10 cellular contexts compared by ENCODE assay signal in the genomic region with DNA sequence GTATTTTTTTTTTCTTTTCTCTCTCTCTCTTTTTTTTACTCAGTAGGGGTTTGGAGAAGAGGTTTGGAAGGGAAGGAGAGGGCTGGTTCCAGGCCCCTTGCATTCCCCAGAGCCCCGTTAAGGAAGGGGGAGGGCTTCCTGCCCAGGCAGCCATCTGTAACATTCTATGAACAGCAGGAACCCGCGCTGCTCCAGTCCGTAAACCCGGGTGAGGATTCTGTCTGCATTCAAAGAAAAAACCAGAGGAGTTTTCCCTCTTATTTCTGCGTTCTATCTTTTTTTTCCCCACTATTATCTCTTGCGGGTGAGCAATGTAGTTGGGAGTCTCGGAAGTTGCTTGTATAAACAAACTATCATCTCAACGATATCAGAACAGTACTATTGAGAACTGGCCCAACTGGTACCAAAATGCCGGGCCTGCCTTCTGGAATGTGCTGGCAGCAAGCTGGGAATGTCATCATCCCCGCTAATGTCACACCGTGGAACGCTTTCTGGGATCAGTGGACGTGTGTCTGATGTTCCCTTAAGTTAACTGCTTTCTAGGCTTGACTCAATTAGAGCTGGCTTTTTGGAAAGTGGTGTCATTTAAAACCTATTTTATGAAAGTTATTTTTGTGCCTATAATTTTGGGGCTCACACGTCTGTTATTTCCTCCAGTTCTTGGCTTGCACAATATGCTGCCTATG.
A peak's percentile ranks its signal among the peaks of the same experiment; 100 is the strongest.
DNase-seq lines count a peak whose midpoint lies in the region; ATAC-seq and TF ChIP-seq lines count a peak whose summit lies in the region.
"Had no signal": no experiment of that assay in that cellular context is flagged by ENCODE, and none has a peak within 500 bp of the region (broad histone marks: within the 10 kb centered on the region; RNA-seq: fewer than 3 reads in every experiment).

No MANE protein-coding gene starts in this region.

- TF ChIP-seq CTCF in HFF-Myc (IDR thresholded peaks at IDR 0.05; ENCODE audit: low read depth, low read length, missing control alignments) (no peak), chondrocyte (IDR thresholded peaks at IDR 0.05) (no peak), testis (IDR thresholded peaks at IDR 0.05) (no peak)

- intact Hi-C loops in left colon (cut with DNase I, micrococcal nuclease) (no loop called here), testis (cut with DNase I; ENCODE audit: low total_unique reads) (no loop called here)

- no peaks in the 10 kb centered on the region for H3K36me3 Mint-ChIP-seq in chondrocyte (ENCODE audit: low read depth)
- H3K36me3 Mint-ChIP-seq: stimulated activated naive B cell treated with anti-CD40 and anti-IgM and Interleukin-4, amounts not matched to agents 10 μg/mL and 1 μg/mL and 100 μg/mL, for 72 hours had no signal

- H3K4me1 ChIP-seq in testis: no peaks in the 10 kb centered on the region

- no peaks in the 10 kb centered on the region for H3K9me3 Mint-ChIP-seq in chondrocyte (ENCODE audit: low read depth)
- H3K9me3 Mint-ChIP-seq: stimulated activated naive B cell treated with anti-CD40 and anti-IgM and Interleukin-4, amounts not matched to agents 10 μg/mL and 1 μg/mL and 100 μg/mL, for 72 hours had no signal

- H3K27me3 Mint-ChIP-seq in chondrocyte (ENCODE audit: low read depth): no peaks in the 10 kb centered on the region
- H3K27me3 Mint-ChIP-seq: stimulated activated naive B cell treated with anti-CD40 and anti-IgM and Interleukin-4, amounts not matched to agents 10 μg/mL and 1 μg/mL and 100 μg/mL, for 72 hours had no signal

- ATAC-seq in left colon: no peak
- ATAC-seq in activated CD4-positive, CD25-positive, alpha-beta regulatory T cell treated with anti-CD3 and anti-CD28 coated beads, Interleukin-2, amount 50 U/mL, for 24 hours: no peak
- ATAC-seq: stimulated activated naive B cell treated with anti-CD40 and anti-IgM and Interleukin-4, amounts not matched to agents 10 μg/mL and 1 μg/mL and 100 μg/mL, for 72 hours had no signal

- H3K27ac Mint-ChIP-seq in chondrocyte (ENCODE audit: unreplicated experiment): peak overlapping the region; percentile 93
- H3K27ac Mint-ChIP-seq: stimulated activated naive B cell treated with anti-CD40 and anti-IgM and Interleukin-4, amounts not matched to agents 10 μg/mL and 1 μg/mL and 100 μg/mL, for 72 hours had no signal

- WGBS in testis, 2 donors: 9 to 16% methylated on average over 15 of the region's 15 CpGs

- H3K4me1 Mint-ChIP-seq in chondrocyte (ENCODE audit: low read depth): peaks cover 44% of the 10 kb centered on the region

- H3K9me3 ChIP-seq in testis: no peaks in the 10 kb centered on the region

- no peaks in the 10 kb centered on the region for H3K27me3 ChIP-seq in testis

- TF ChIP-seq POLR2A in testis (IDR thresholded peaks at IDR 0.05): no peak

- peak overlapping the region; percentile 76 for H3K4me3 Mint-ChIP-seq in chondrocyte (ENCODE audit: unreplicated experiment)

- H3K4me3 ChIP-seq in HFF-Myc (replicated peaks; ENCODE audit: low read depth, low read length) (peak overlapping the region; percentile 26), testis (peak overlapping the region; percentile 4 to 34)

- no peaks in the 10 kb centered on the region for H3K36me3 ChIP-seq in testis (ENCODE audit: low read depth, missing control alignments)

- DNase-seq in HFF-Myc (ENCODE audit: extremely low read depth, low read depth) (no peak), chondrocyte (ENCODE audit: low spot score) (no peak), left colon (peak; percentile 4 to 27), testis (peak; percentile 71), cortex of kidney (lab: John Stamatoyannopoulos, UW) (no peak), hippocampal formation (lab: John Stamatoyannopoulos, UW) (no peak), HuH-7 (ENCODE audit: low spot score) (no peak)
- DNase-seq: activated CD4-positive, alpha-beta T cell treated with anti-CD3 and anti-CD28 coated beads for 1 hour; stimulated activated naive B cell treated with anti-CD40 and anti-IgM and Interleukin-4, amounts not matched to agents 10 μg/mL and 1 μg/mL and 100 μg/mL, for 72 hours had no signal

- peak overlapping the region; percentile 23 to 59 for H3K27ac ChIP-seq in testis

Comparison
In these comparisons a context has a peak if more than half of its experiments do, and no peak if none do; other contexts are left out.
1. DNase-seq: peak in left colon (2 of 2) and testis (single experiment); none in HFF-Myc (single experiment), chondrocyte (single experiment), cortex of kidney (single experiment), hippocampal formation (0 of 2) and HuH-7 (single experiment).